9 cellular contexts compared by ENCODE assay signal in genomic region chr1:68346192-68346808, GRCh38.
DNase-seq lines count a peak whose midpoint lies in the region; ATAC-seq and TF ChIP-seq lines count a peak whose summit lies in the region.
"Had no signal": no experiment of that assay in that cellular context is flagged by ENCODE, and none has a peak within 500 bp of the region (broad histone marks: within the 10 kb centered on the region; RNA-seq: fewer than 3 reads in every experiment).

No MANE protein-coding gene starts in this region.

- H3K4me3 ChIP-seq in WI38 (ENCODE audit: low read depth, low read length) (no peak overlapping the region), left lung (no peak overlapping the region)

- H3K27ac ChIP-seq in left lung: no peak overlapping the region

- peaks cover 48% of the 10 kb centered on the region for H3K4me1 Mint-ChIP-seq in CD14-positive monocyte
- peaks cover 10 to 21% (median 15%) of the 10 kb centered on the region in 3 donors for H3K4me1 Mint-ChIP-seq in IgD-negative memory B cell
- H3K4me1 Mint-ChIP-seq in natural killer cell treated with Interleukin-12 subunit alpha and Interleukin-12 subunit beta and Interleukin-15 and Interleukin-18, amount 100 ng/mL, for 72 hours (ENCODE audit: low read depth in 2 of 2): no peaks in the 10 kb centered on the region

- H3K9me3 ChIP-seq in left lung: no peaks in the 10 kb centered on the region

- intact Hi-C loops in CD14-positive monocyte (cut with micrococcal nuclease) (no loop called here), left lung (cut with DNase I) (no loop called here)

- H3K27ac Mint-ChIP-seq in CD14-positive monocyte (peak overlapping the region in 3 of 7 donors; percentile 3 to 42 (median 27)), IgD-negative memory B cell (peak overlapping the region in 2 of 3 donors; percentile 66 to 91)
- no peak overlapping the region for H3K27ac Mint-ChIP-seq in natural killer cell treated with Interleukin-12 subunit alpha and Interleukin-12 subunit beta and Interleukin-15 and Interleukin-18, amount 100 ng/mL, for 72 hours
- H3K27ac Mint-ChIP-seq: stimulated activated naive CD8-positive, alpha-beta T cell treated with anti-CD3 and anti-CD28 coated beads, Interleukin-15, Interleukin-2, amounts not matched to agents 100 ng/mL and 50 ng/mL, for 24 hours had no signal

- H3K4me3 Mint-ChIP-seq in CD14-positive monocyte (no peak overlapping the region), IgD-negative memory B cell (peak overlapping the region in 1 of 4 donors; percentile 19)
- no peak overlapping the region for H3K4me3 Mint-ChIP-seq in natural killer cell treated with Interleukin-12 subunit alpha and Interleukin-12 subunit beta and Interleukin-15 and Interleukin-18, amount 100 ng/mL, for 72 hours
- H3K4me3 Mint-ChIP-seq: stimulated activated naive CD8-positive, alpha-beta T cell treated with anti-CD3 and anti-CD28 coated beads, Interleukin-15, Interleukin-2, amounts not matched to agents 100 ng/mL and 50 ng/mL, for 24 hours had no signal

- H3K36me3 ChIP-seq in left lung: no peaks in the 10 kb centered on the region

- no peaks in the 10 kb centered on the region for H3K27me3 ChIP-seq in left lung

- TF ChIP-seq CTCF in CD14-positive monocyte (IDR thresholded peaks at IDR 0.05): peak; percentile 44
- peak; percentile 22; the same call in 1 of the 2 replicates for TF ChIP-seq CTCF in WI38 (IDR thresholded peaks at IDR 0.05; ENCODE audit: low read depth, low read length)
- peak; percentile 29 to 45 for TF ChIP-seq CTCF in left lung (IDR thresholded peaks at IDR 0.05)

- DNase-seq in CD14-positive monocyte (ENCODE audit: low spot score): no peak
- DNase-seq in left lung: no peak
- DNase-seq in natural killer cell treated with Interleukin-12 subunit alpha and Interleukin-12 subunit beta and Interleukin-15 and Interleukin-18, amount 100 ng/mL, for 72 hours (ENCODE audit: low spot score): no peak
- no peak for DNase-seq in NCI-H2196 (lab: John Stamatoyannopoulos, UW; ENCODE audit: unreplicated experiment)

- peak; percentile 32 for ATAC-seq in left lung
- no peak for ATAC-seq in HG03469 (IDR thresholded peaks at IDR 0.05; ENCODE audit: unreplicated experiment)
- ATAC-seq in HG03039 (IDR thresholded peaks at IDR 0.05; ENCODE audit: unreplicated experiment): no peak
- no peak for ATAC-seq in natural killer cell treated with Interleukin-12 subunit alpha and Interleukin-12 subunit beta and Interleukin-15 and Interleukin-18, amount 100 ng/mL, for 72 hours

- peaks cover 0 to 1% (median 0%) of the 10 kb centered on the region in 3 donors for H3K27me3 Mint-ChIP-seq in CD14-positive monocyte (ENCODE audit: low read depth in 3 of 3)
- H3K27me3 Mint-ChIP-seq in IgD-negative memory B cell: no peaks in the 10 kb centered on the region
- no peaks in the 10 kb centered on the region for H3K27me3 Mint-ChIP-seq in natural killer cell treated with Interleukin-12 subunit alpha and Interleukin-12 subunit beta and Interleukin-15 and Interleukin-18, amount 100 ng/mL, for 72 hours

- H3K9me3 Mint-ChIP-seq in CD14-positive monocyte (peaks cover 0 to 3% (median 0%) of the 10 kb centered on the region in 7 donors), IgD-negative memory B cell (peaks cover 0 to 3% (median 2%) of the 10 kb centered on the region in 3 donors)
- H3K9me3 Mint-ChIP-seq in natural killer cell treated with Interleukin-12 subunit alpha and Interleukin-12 subunit beta and Interleukin-15 and Interleukin-18, amount 100 ng/mL, for 72 hours: peaks cover 2% of the 10 kb centered on the region

- peaks cover 0 to 5% of the 10 kb centered on the region in 2 donors for H3K4me1 ChIP-seq in left lung

- H3K36me3 Mint-ChIP-seq in CD14-positive monocyte (peaks cover 0 to 1% of the 10 kb centered on the region in 2 donors), IgD-negative memory B cell (no peaks in the 10 kb centered on the region)
- H3K36me3 Mint-ChIP-seq in natural killer cell treated with Interleukin-12 subunit alpha and Interleukin-12 subunit beta and Interleukin-15 and Interleukin-18, amount 100 ng/mL, for 72 hours: no peaks in the 10 kb centered on the region

Comparison
In these comparisons a context has a peak if more than half of its experiments do, and no peak if none do; other contexts are left out.
1. H3K27ac Mint-ChIP-seq: peak in IgD-negative memory B cell (2 of 3); none in natural killer cell treated with Interleukin-12 subunit alpha and Interleukin-12 subunit beta and Interleukin-15 and Interleukin-18, amount 100 ng/mL, for 72 hours (0 of 2).
2. Peak in every context shown above with its lines, with median percentiles within 50 percentile points of each other: CTCF ChIP-seq.